In genomic region chr7:99472561-99473314, GRCh38 we compare ENCODE assay signal across 8 cellular contexts. TPM values are rescaled to one million over a fixed set of nuclear protein-coding genes. Genes with fewer than 3 reads are reported as not detected.
DNase-seq lines count a peak whose midpoint lies in the region; ATAC-seq and TF ChIP-seq lines count a peak whose summit lies in the region.

Gene ZNF789 (plus strand): TSS chr7:99472890. CDS start chr7:99476457, 3,567 bp downstream.

- peak within 1 kb of the TSS; percentile 90 for H3K27ac ChIP-seq in left ventricle myocardium inferior (replicated peaks)
- H3K27ac ChIP-seq in urinary bladder (ENCODE audit: low read depth): peak within 1 kb of the TSS; percentile 49

- under 1% methylated on average over 56 of the region's 56 CpGs for WGBS in urinary bladder

- peak; percentile 78 for TF ChIP-seq POLR2A in GM15510 (IDR thresholded peaks at IDR 0.05; ENCODE audit: borderline replicate concordance, extremely low read depth, insufficient read length)

- peaks cover 24% of the 10 kb centered on the region for H3K4me1 Mint-ChIP-seq in T-helper 17 cell
- peaks cover 7% of the 10 kb centered on the region for H3K4me1 Mint-ChIP-seq in progenitor cell of endocrine pancreas (ENCODE audit: low read depth)

- H3K27me3 Mint-ChIP-seq in T-helper 17 cell (no peaks in the 10 kb centered on the region), progenitor cell of endocrine pancreas (peaks cover 21% of the 10 kb centered on the region)

- H3K4me1 ChIP-seq in left ventricle myocardium inferior (peaks cover 32% of the 10 kb centered on the region), urinary bladder (ENCODE audit: insufficient read depth) (no peaks in the 10 kb centered on the region)

- H3K9me3 ChIP-seq in T-helper 17 cell (ENCODE audit: control insufficient read depth, low read length, poor library complexity, severe bottlenecking) (no peaks in the 10 kb centered on the region), left ventricle myocardium inferior (replicated peaks) (no peaks in the 10 kb centered on the region)

- DNase-seq in NCI-H1694 treated with DMSO at 0.1 percent for 48 hours (lab: John Stamatoyannopoulos, UW): peak; percentile 96
- peak; percentile 96 to 97 (median 96) for DNase-seq in T-helper 17 cell
- DNase-seq in amygdala (lab: John Stamatoyannopoulos, UW): peak; percentile 71 to 98 (median 95)
- peak; percentile 99 for DNase-seq in left ventricle myocardium inferior
- peak; percentile 94 for DNase-seq in progenitor cell of endocrine pancreas (ENCODE audit: low spot score, unreplicated experiment)

- H3K4me3 Mint-ChIP-seq in T-helper 17 cell: peak within 1 kb of the TSS; percentile 99
- peak within 1 kb of the TSS; percentile 98 for H3K4me3 Mint-ChIP-seq in progenitor cell of endocrine pancreas (ENCODE audit: low read depth)

- no peaks in the 10 kb centered on the region for H3K36me3 ChIP-seq in left ventricle myocardium inferior
- no peaks in the 10 kb centered on the region for H3K36me3 ChIP-seq in urinary bladder (ENCODE audit: insufficient read depth)

- intact Hi-C loops in left ventricle myocardium inferior (cut with micrococcal nuclease): no loop called here

- H3K36me3 Mint-ChIP-seq in T-helper 17 cell (ENCODE audit: low read depth) (no peaks in the 10 kb centered on the region), progenitor cell of endocrine pancreas (ENCODE audit: insufficient read depth) (peaks cover 4% of the 10 kb centered on the region)

- ATAC-seq in HG02885 (IDR thresholded peaks at IDR 0.05; ENCODE audit: poor library complexity, unreplicated experiment): peak; percentile 95
- peak; percentile 97 for ATAC-seq in T-helper 17 cell

- H3K27ac Mint-ChIP-seq in T-helper 17 cell: peak within 1 kb of the TSS; percentile 98
- peak within 1 kb of the TSS; percentile 98 for H3K27ac Mint-ChIP-seq in progenitor cell of endocrine pancreas

- H3K27me3 ChIP-seq in left ventricle myocardium inferior (ENCODE audit: low read depth): no peaks in the 10 kb centered on the region

- no peaks in the 10 kb centered on the region for H3K9me3 Mint-ChIP-seq in progenitor cell of endocrine pancreas (ENCODE audit: low read depth)

- TF ChIP-seq CTCF in left ventricle myocardium inferior (IDR thresholded peaks at IDR 0.05; ENCODE audit: borderline replicate concordance) (no peak), progenitor cell of endocrine pancreas (IDR thresholded peaks at IDR 0.05; ENCODE audit: unreplicated experiment) (no peak)

- H3K4me3 ChIP-seq in left ventricle myocardium inferior (peak within 1 kb of the TSS; percentile 78), urinary bladder (ENCODE audit: low read depth, low read length) (peak within 1 kb of the TSS; percentile 84)

RNA-seq across cellular contexts. Expression of gene ZNF789, which starts in this region (rescaled TPM):
- total RNA-seq in T-helper 17 cell: 10 to 100 TPM; 12.5 to 18.1 TPM
- total RNA-seq in left ventricle myocardium inferior: 3.3 TPM
- total RNA-seq in progenitor cell of endocrine pancreas: 26.7 and 27.4 TPM in 2 replicates
- total RNA-seq in urinary bladder: 22.2 TPM
- polyA plus RNA-seq in urinary bladder: 5.1 TPM

Comparison
In these comparisons a context has a peak if more than half of its experiments do, and no peak if none do; other contexts are left out.
1. Peak in every context shown above with its lines: DNase-seq, ATAC-seq, H3K4me3 ChIP-seq and H3K27ac ChIP-seq.